16 cellular contexts compared by ENCODE assay signal in the genomic region with DNA sequence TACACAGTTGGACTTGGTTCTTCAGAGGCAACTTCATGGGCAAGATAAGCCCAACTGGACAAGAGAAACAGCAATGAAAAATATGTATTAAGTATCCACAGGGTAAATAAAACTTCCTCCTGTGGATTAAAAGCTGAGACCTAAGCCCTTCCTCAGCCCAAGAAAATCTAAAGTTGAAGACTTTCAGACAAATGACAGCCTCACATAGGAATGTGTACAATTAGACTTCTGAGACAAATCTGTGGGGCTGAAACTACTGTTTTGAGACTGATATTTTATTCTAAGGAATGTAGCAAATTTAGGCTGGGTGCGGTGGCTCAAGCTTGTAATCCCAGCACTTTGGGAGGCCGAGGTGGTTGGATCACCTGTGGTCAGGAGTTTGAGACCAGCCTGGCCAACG.
"Had no signal": no experiment of that assay in that cellular context is flagged by ENCODE, and none has a peak within 500 bp of the region (broad histone marks: within the 10 kb centered on the region; RNA-seq: fewer than 3 reads in every experiment).

No MANE protein-coding gene starts in this region.

- DNase-seq: activated B cell treated with CpG ODN at 0.5 μM for 24 hours; activated CD4-positive, alpha-beta memory T cell treated with anti-CD3 and anti-CD28 coated beads, Interleukin-2, amount 10 ng/mL, durations not matched to agents 7 days and 5 days; activated CD4-positive, alpha-beta T cell treated with anti-CD3 and anti-CD28 coated beads for 4 hours; activated CD8-positive, alpha-beta memory T cell treated with anti-CD3 and anti-CD28 coated beads, Interleukin-2, amount 10 ng/mL, durations not matched to agents 7 days and 5 days; activated naive CD4-positive, alpha-beta T cell; activated naive CD8-positive, alpha-beta T cell treated with anti-CD3 and anti-CD28 coated beads for 36 hours; amygdala; central memory CD4-positive, alpha-beta T cell; cortex of kidney; effector CD4-positive, alpha-beta T cell; left cardiac atrium; posterior cingulate gyrus; stimulated activated CD4-positive, alpha-beta T cell treated with anti-CD3 and anti-CD28 coated beads, Interleukin-2, amount 100 ng/mL, for 24 hours; stimulated activated naive CD4-positive, alpha-beta T cell treated with Interleukin-2 at 50 U/mL for 16 hours; T-cell; thyroid gland had no signal

- H3K4me3 ChIP-seq: thyroid gland had no signal

- H3K9me3 ChIP-seq: thyroid gland had no signal

- H3K36me3 ChIP-seq: thyroid gland had no signal

- H3K27me3 ChIP-seq: thyroid gland had no signal

- H3K27ac ChIP-seq: thyroid gland had no signal

- H3K4me1 ChIP-seq: thyroid gland had no signal
